ENCODE assay signal across 27 cellular contexts in genomic region chr3:101577276-101577675, GRCh38. TPM values are rescaled to one million over a fixed set of nuclear protein-coding genes. Genes with fewer than 3 reads are reported as not detected.
A peak's percentile ranks its signal among the peaks of the same experiment; 100 is the strongest.
DNase-seq lines count a peak whose midpoint lies in the region; ATAC-seq, FAIRE-seq and TF ChIP-seq lines count a peak whose summit lies in the region.
"Had no signal": no experiment of that assay in that cellular context is flagged by ENCODE, and none has a peak within 500 bp of the region (broad histone marks: within the 10 kb centered on the region; RNA-seq: fewer than 3 reads in every experiment).

No MANE protein-coding gene starts in this region.

- TF ChIP-seq EP300 in HepG2 (IDR thresholded peaks at IDR 0.05; ENCODE audit: low read depth in 2 of 2, low read length in 2 of 2) (no peak), HepG2 (CRISPR knock-in tag; IDR thresholded peaks at IDR 0.05; ENCODE audit: borderline replicate concordance) (no peak)

- CTCF ChIA-PET in HepG2 (lab: Yijun Ruan, JAX; ENCODE audit: low intra/inter-chr PET ratio, low total read pairs): no interaction called here

- peaks cover 47% of the 10 kb centered on the region for H3K4me1 ChIP-seq in HepG2 (ENCODE audit: insufficient read depth, low read length)
- H3K4me1 ChIP-seq in right lobe of liver: peaks cover 0 to 16% (median 4%) of the 10 kb centered on the region in 4 donors

- 88% methylated on average over 5 of the region's 5 CpGs for WGBS in HepG2 (ENCODE audit: low lambda C conversion rate)
- 85% methylated on average over 5 of the region's 5 CpGs for WGBS in right lobe of liver (ENCODE audit: insufficient coverage, low coverage, low lambda C conversion rate, missing lambda C conversion rate)

- BruUV-seq in HepG2 (replicated peaks; lab: Mats Ljungman, UMichigan): no TSS peak

- no peak overlapping the region for H2AFZ ChIP-seq in HepG2 (ENCODE audit: low read length)
- H2AFZ ChIP-seq: parathyroid adenoma, PC-9 had no signal

- H3K9me3 ChIP-seq in HepG2 (ENCODE audit: low read length) (no peaks in the 10 kb centered on the region), right lobe of liver (no peaks in the 10 kb centered on the region)
- H3K9me3 ChIP-seq: SJCRH30, uterus had no signal

- H3K4me2 ChIP-seq in HepG2 (ENCODE audit: low read depth, low read length): 0 out of 2 replicates have a peak overlapping the region, but pooled peaks have one; percentile 7
- H3K4me2 ChIP-seq: PC-9 had no signal

- no peak for TF ChIP-seq RAD21 in HepG2 (CRISPR knock-in tag; IDR thresholded peaks at IDR 0.05)

- no peaks in the 10 kb centered on the region; a peak in 1 of 5 replicates for H3K27me3 ChIP-seq in HepG2 (ENCODE audit: control insufficient read depth in 1 of 2, insufficient read depth in 2 of 2, low read length in 2 of 2)
- H3K27me3 ChIP-seq in right lobe of liver: no peaks in the 10 kb centered on the region
- H3K27me3 ChIP-seq: SJCRH30, uterus had no signal

- no peak for ATAC-seq in HepG2
- no peak for ATAC-seq in right lobe of liver
- ATAC-seq in HG02623 (IDR thresholded peaks at IDR 0.05; ENCODE audit: unreplicated experiment): no peak
- ATAC-seq: activated CD4-positive, alpha-beta T cell treated with anti-CD3 and anti-CD28 coated beads for 36 hours; CD8-positive, alpha-beta T cell; effector memory CD8-positive, alpha-beta T cell; left colon; natural killer cell had no signal

- H4K20me1 ChIP-seq in HepG2 (ENCODE audit: insufficient read depth, low read length): peaks cover 10% of the 10 kb centered on the region; the same call in 1 of the 2 replicates

- no peak overlapping the region for H3K27ac ChIP-seq in HepG2 (ENCODE audit: extremely low read length, insufficient read depth, low read length)
- no peak overlapping the region for H3K27ac ChIP-seq in right lobe of liver
- H3K27ac ChIP-seq: parathyroid adenoma, PC-9, SJCRH30, uterus had no signal

- H3K4me3 ChIP-seq in HepG2 (replicated peaks in 1 of 3; ENCODE audit: insufficient read depth in 1 of 3, low read depth in 2 of 3, low read length in 3 of 3) (no peak overlapping the region), right lobe of liver (no peak overlapping the region)
- H3K4me3 ChIP-seq: PC-9, SJCRH30, uterus had no signal

- FAIRE-seq in HepG2 (lab: Jason Lieb, UNC): no peak

- in situ Hi-C loops in HepG2 (cut with HindIII; ENCODE audit: extremely low pct_ligation_motif_present, low pct_unique_long_range_greater_than_20kb): no loop called here

- no peak overlapping the region for H3K9ac ChIP-seq in HepG2 (ENCODE audit: insufficient read depth, low read depth, low read length)
- H3K9ac ChIP-seq: parathyroid adenoma had no signal

- TF ChIP-seq CTCF in HepG2 (CRISPR knock-in tag; IDR thresholded peaks at IDR 0.05) (no peak), right lobe of liver (IDR thresholded peaks at IDR 0.05) (no peak)

- TF ChIP-seq POLR2A in HepG2 (IDR thresholded peaks at IDR 0.05; ENCODE audit: insufficient read depth in 1 of 2, low read depth in 2 of 2, low read length in 2 of 2) (no peak), right lobe of liver (IDR thresholded peaks at IDR 0.05) (no peak)

- intact Hi-C loops in HepG2 (cut with micrococcal nuclease; ENCODE audit: unreplicated experiment): loop anchor here (10.0 kb wide), 1 partner anchor 192 kb away; no protein-coding TSS in a partner anchor
- intact Hi-C loops in right lobe of liver (cut with DNase I): no loop called here

- H3K79me2 ChIP-seq in HepG2 (ENCODE audit: insufficient read depth, low read length): peaks cover 65% of the 10 kb centered on the region

- peaks cover 1 to 16% of the 10 kb centered on the region in 2 experiments; a peak in 3 of 5 replicates for H3K36me3 ChIP-seq in HepG2 (replicated peaks in 1 of 2; ENCODE audit: control insufficient read depth in 1 of 2, insufficient read depth in 2 of 2, low read length in 2 of 2)
- peaks cover 0 to 15% (median 1%) of the 10 kb centered on the region in 4 donors for H3K36me3 ChIP-seq in right lobe of liver
- H3K36me3 ChIP-seq: uterus had no signal

- POLR2A ChIA-PET in HepG2 (lab: Yijun Ruan, JAX): interaction anchor here (1.1 to 1.2 kb wide), 2 partner anchors 109 to 111 kb away, joined by 3 read pairs; partner anchors contain the start of gene RPL24

- DNase-seq in HepG2 (ENCODE audit: low spot score): no peak
- DNase-seq in right lobe of liver: no peak
- peak; percentile 29 for DNase-seq in NAMALWA (ENCODE audit: low spot score)
- peak; percentile 56 for DNase-seq in germinal center (ENCODE audit: low spot score)
- no peak for DNase-seq in stimulated activated naive CD4-positive, alpha-beta T cell (lab: John Stamatoyannopoulos, UW)
- no peak for DNase-seq in cerebellar cortex (ENCODE audit: low spot score)
- no peak for DNase-seq in NOMO-1 treated with dmso at 0.1 percent for 144 hours (lab: John Stamatoyannopoulos, UW; ENCODE audit: unreplicated experiment)
- DNase-seq: activated CD4-positive, alpha-beta T cell treated with anti-CD3 and anti-CD28 coated beads for 36 hours; activated CD8-positive, alpha-beta memory T cell treated with anti-CD3 and anti-CD28 coated beads for 24 hours; CD8-positive, alpha-beta T cell; DMS153; effector memory CD8-positive, alpha-beta T cell; GF-D8; HCEC 1CT; left colon; mesendoderm; natural killer cell; NCI-H1048; NCI-H1930; NCI-H226; NCI-H748 treated with DMSO at 0.1 percent for 48 hours; PC-9; SJCRH30; T-helper 1 cell; uterus had no signal

TF ChIP-seq in HepG2, 621 proteins besides CTCF, POLR2A, EP300 and RAD21:
- TF ChIP-seq GTF3A (CRISPR knock-in tag; conservative IDR thresholded peaks at IDR 0.05) (no peak), RBFOX2 (IDR thresholded peaks at IDR 0.05; ENCODE audit: low read depth, low read length) (0 out of 2 replicates have a peak, but pooled peaks have one; percentile 41)

RNA-seq across cellular contexts. Expression of gene PCNP, which starts 3.3 kb away (rescaled TPM):
- total RNA-seq in HepG2 (2016; rRNA removed; fragmentation: Illumina TruSeq; extraction: Trizol) (78.2 and 112 TPM in 2 replicates), right lobe of liver (10 to 100 TPM; 32.9 to 57.0 (median 46.6) TPM)
- 14.5 and 16.7 TPM in 2 replicates for total RNA-seq in HepG2 (2016; cell fraction: cytosol; rRNA removed; fragmentation: Illumina TruSeq; extraction: Trizol; ENCODE audit: low read depth)
- 82.5 and 107 TPM in 2 replicates for total RNA-seq in HepG2 (2016; cell fraction: insoluble cytoplasmic fraction; rRNA removed; fragmentation: Illumina TruSeq; extraction: Trizol)
- total RNA-seq in HepG2 (2016; cell fraction: membrane; rRNA removed; fragmentation: Illumina TruSeq; extraction: Trizol): 54.6 and 70.9 TPM in 2 replicates
- 54.7 and 55.6 TPM in 2 replicates for total RNA-seq in HepG2 (2016; cell fraction: nucleus; rRNA removed; fragmentation: Illumina TruSeq; extraction: Trizol)
- 33.5 and 44.1 TPM in 2 replicates for polyA plus RNA-seq in HepG2 (2011; rRNA removed)
- polyA plus RNA-seq in HepG2 (2011; cell fraction: cytosol; rRNA removed): 15.8 and 23.7 TPM in 2 replicates
- 18.2 and 22.6 TPM in 2 replicates for polyA plus RNA-seq in HepG2 (2011; cell fraction: nucleus; rRNA removed)
- polyA plus RNA-seq in HepG2 (2012): 83.3 and 110 TPM in 2 replicates
- polyA plus RNA-seq in HepG2 (2016; cell fraction: cytosol; fragmentation: Illumina TruSeq; extraction: Trizol; ENCODE audit: low read depth): 41.6 and 45.1 TPM in 2 replicates
- 232 and 235 TPM in 2 replicates for polyA plus RNA-seq in HepG2 (2016; cell fraction: insoluble cytoplasmic fraction; fragmentation: Illumina TruSeq; extraction: Trizol; ENCODE audit: low read depth)
- polyA plus RNA-seq in HepG2 (2016; cell fraction: membrane; fragmentation: Illumina TruSeq; extraction: Trizol; ENCODE audit: low read depth): 95.6 and 104 TPM in 2 replicates
- 137 and 146 TPM in 2 replicates for polyA plus RNA-seq in HepG2 (2016; cell fraction: nucleus; fragmentation: Illumina TruSeq; extraction: Trizol; ENCODE audit: insufficient read depth, low read depth)
- 3.3 and 7.8 TPM in 2 replicates for polyA minus RNA-seq in HepG2 (2011; rRNA and poly(A)+ RNA removed; ENCODE audit: low replicate concordance)
- polyA minus RNA-seq in HepG2 (2011; cell fraction: cytosol; rRNA and poly(A)+ RNA removed): 18.8 and 31.0 TPM in 2 replicates
- 35.7 and 41.9 TPM in 2 replicates for polyA minus RNA-seq in HepG2 (2011; cell fraction: nucleus; rRNA and poly(A)+ RNA removed)

RNA-seq across cellular contexts. Expression of gene TRMT10C, which starts 15.6 kb away (rescaled TPM):
- total RNA-seq in HepG2 (2016; rRNA removed; fragmentation: Illumina TruSeq; extraction: Trizol): 39.2 and 58.8 TPM in 2 replicates
- total RNA-seq in HepG2 (2016; cell fraction: cytosol; rRNA removed; fragmentation: Illumina TruSeq; extraction: Trizol; ENCODE audit: low read depth): 5.9 and 9.4 TPM in 2 replicates
- total RNA-seq in HepG2 (2016; cell fraction: insoluble cytoplasmic fraction; rRNA removed; fragmentation: Illumina TruSeq; extraction: Trizol): 39.0 and 54.2 TPM in 2 replicates
- 12.3 and 15.0 TPM in 2 replicates for total RNA-seq in HepG2 (2016; cell fraction: membrane; rRNA removed; fragmentation: Illumina TruSeq; extraction: Trizol)
- 24.1 and 28.7 TPM in 2 replicates for total RNA-seq in HepG2 (2016; cell fraction: nucleus; rRNA removed; fragmentation: Illumina TruSeq; extraction: Trizol)
- polyA plus RNA-seq in HepG2 (2011; rRNA removed): 9.7 and 10.8 TPM in 2 replicates
- polyA plus RNA-seq in HepG2 (2011; cell fraction: cytosol; rRNA removed): 7.7 and 11.4 TPM in 2 replicates
- polyA plus RNA-seq in HepG2 (2011; cell fraction: nucleus; rRNA removed): 2.7 and 3.7 TPM in 2 replicates
- 15.9 and 19.2 TPM in 2 replicates for polyA plus RNA-seq in HepG2 (2012)
- polyA plus RNA-seq in HepG2 (2016; cell fraction: cytosol; fragmentation: Illumina TruSeq; extraction: Trizol; ENCODE audit: low read depth): 4.5 and 4.8 TPM in 2 replicates
- 47.0 and 48.5 TPM in 2 replicates for polyA plus RNA-seq in HepG2 (2016; cell fraction: insoluble cytoplasmic fraction; fragmentation: Illumina TruSeq; extraction: Trizol; ENCODE audit: low read depth)
- polyA plus RNA-seq in HepG2 (2016; cell fraction: membrane; fragmentation: Illumina TruSeq; extraction: Trizol; ENCODE audit: low read depth): 5.4 and 7.1 TPM in 2 replicates
- 18.5 and 19.0 TPM in 2 replicates for polyA plus RNA-seq in HepG2 (2016; cell fraction: nucleus; fragmentation: Illumina TruSeq; extraction: Trizol; ENCODE audit: insufficient read depth, low read depth)
- polyA minus RNA-seq in HepG2 (2011; rRNA and poly(A)+ RNA removed; ENCODE audit: low replicate concordance): 6.8 and 12.0 TPM in 2 replicates
- 9.9 and 10.6 TPM in 2 replicates for polyA minus RNA-seq in HepG2 (2011; cell fraction: cytosol; rRNA and poly(A)+ RNA removed)
- 15.3 and 18.4 TPM in 2 replicates for polyA minus RNA-seq in HepG2 (2011; cell fraction: nucleus; rRNA and poly(A)+ RNA removed)
- total RNA-seq in right lobe of liver: 10 to 100 TPM in 5 of 6 experiments, 1 to 10 TPM in 1; 9.7 to 28.0 (median 13.3) TPM

Comparison
In these comparisons a context has a peak if more than half of its experiments do, and no peak if none do; other contexts are left out.
1. DNase-seq: peak in NAMALWA (single experiment) and germinal center (single experiment); none in HepG2 (single experiment), right lobe of liver (0 of 3), stimulated activated naive CD4-positive, alpha-beta T cell (0 of 6), cerebellar cortex (single experiment) and NOMO-1 treated with dmso at 0.1 percent for 144 hours (single experiment).